Comparison of ENCODE assay signal across 35 cellular contexts in the genomic region with DNA sequence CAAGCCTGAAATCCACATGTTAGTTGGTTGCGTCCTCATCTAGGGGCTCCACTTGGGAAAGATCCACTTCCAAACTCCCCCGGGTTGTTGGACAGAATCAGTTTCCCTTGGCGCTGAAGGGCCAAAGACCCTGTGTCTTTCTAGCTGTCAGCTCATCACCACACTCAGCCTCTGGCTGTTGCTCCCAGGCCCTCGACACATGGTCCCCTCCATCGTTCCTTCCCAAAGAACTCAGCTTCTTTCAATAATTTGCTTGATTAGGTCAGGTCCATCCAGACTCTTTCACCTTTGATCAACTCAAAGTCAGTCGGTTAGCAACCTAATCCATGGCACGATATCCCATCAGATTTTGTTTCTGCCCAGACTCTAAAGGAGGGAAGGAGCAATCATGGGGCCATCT.
"Had no signal": no experiment of that assay in that cellular context is flagged by ENCODE, and none has a peak within 500 bp of the region (broad histone marks: within the 10 kb centered on the region; RNA-seq: fewer than 3 reads in every experiment).

No MANE protein-coding gene starts in this region.

- H3K27ac ChIP-seq: adrenal gland, body of pancreas, brain microvascular endothelial cell, breast epithelium, VCaP had no signal

- H3K9me3 Mint-ChIP-seq: activated CD4-positive, alpha-beta memory T cell treated with anti-CD3 and anti-CD28 coated beads for 36 hours; activated CD4-positive, alpha-beta T cell treated with anti-CD3 and anti-CD28 coated beads, Interleukin-2, amount 10 ng/mL, durations not matched to agents 24 days and 14 days; activated CD8-positive, alpha-beta T cell treated with anti-CD3 and anti-CD28 coated beads for 36 hours; activated naive CD4-positive, alpha-beta T cell treated with anti-CD3 and anti-CD28 coated beads for 36 hours; activated naive CD8-positive, alpha-beta T cell treated with anti-CD3 and anti-CD28 coated beads for 36 hours; activated T-cell treated with anti-CD3 and anti-CD28 coated beads, Interleukin-2, amount 50 U/mL, for 4 hours; activated T-helper 17 cell treated with anti-CD3 and anti-CD28 coated beads, Interleukin-2, amount 50 U/mL, for 72 hours; T-helper 2 cell treated with Interferon-gamma antibody and Interleukin-4, amounts not matched to agents 5 μg/mL and 100 μg/mL, for 36 hours had no signal

- H3K4me1 ChIP-seq: body of pancreas, breast epithelium had no signal

- DNase-seq: activated B cell treated with CpG ODN at 0.5 μM for 24 hours; activated CD4-positive, alpha-beta memory T cell treated with anti-CD3 and anti-CD28 coated beads for 36 hours; activated CD4-positive, alpha-beta T cell treated with anti-CD3 and anti-CD28 coated beads for 4 hours; activated CD4-positive, alpha-beta T cell treated with anti-CD3 and anti-CD28 coated beads, Interleukin-2, amount 10 ng/mL, durations not matched to agents 24 days and 14 days; activated CD4-positive, alpha-beta T cell treated with anti-CD3 and anti-CD28 coated beads, Interleukin-2, amount 50 U/mL, for 1 hour; activated CD4-positive, alpha-beta T cell treated with anti-CD3 and anti-CD28 coated beads, Interleukin-2, amount 50 U/mL, for 4 hours; activated CD4-positive, CD25-positive, alpha-beta regulatory T cell treated with anti-CD3 and anti-CD28 coated beads, Interleukin-2, amount 50 U/mL, for 72 hours; activated CD8-positive, alpha-beta memory T cell treated with anti-CD3 and anti-CD28 coated beads, Interleukin-2, amount 50 U/mL, for 4 hours; activated CD8-positive, alpha-beta T cell treated with anti-CD3 and anti-CD28 coated beads for 36 hours; activated effector memory CD4-positive, alpha-beta T cell treated with anti-CD3 and anti-CD28 coated beads, Interleukin-2, amount 50 U/mL, for 16 hours; activated gamma-delta T cell treated with Interleukin-2 at 50 U/mL for 16 hours; activated naive CD4-positive, alpha-beta T cell; activated naive CD4-positive, alpha-beta T cell treated with anti-CD3 and anti-CD28 coated beads for 36 hours; activated naive CD4-positive, alpha-beta T cell treated with anti-CD3 and anti-CD28 coated beads, Interleukin-2, amount 50 U/mL, for 16 hours; activated naive CD8-positive, alpha-beta T cell treated with anti-CD3 and anti-CD28 coated beads for 36 hours; activated T-cell treated with anti-CD3 and anti-CD28 coated beads for 4 hours; activated T-cell treated with anti-CD3 and anti-CD28 coated beads, Interleukin-2, amount 50 U/mL, for 1 hour; activated T-cell treated with anti-CD3 and anti-CD28 coated beads, Interleukin-2, amount 50 U/mL, for 4 hours; activated T-cell treated with anti-CD3 and anti-CD28 coated beads, Interleukin-2, amount 50 U/mL, for 72 hours; adrenal gland; amniotic stem cell; aorta; body of pancreas; brain microvascular endothelial cell; central memory CD4-positive, alpha-beta T cell; T-helper 1 cell; T-helper 2 cell; T-helper 9 cell had no signal

- H3K36me3 ChIP-seq: adrenal gland, brain microvascular endothelial cell, breast epithelium had no signal

- H3K36me3 Mint-ChIP-seq: activated CD4-positive, alpha-beta memory T cell treated with anti-CD3 and anti-CD28 coated beads for 36 hours; activated naive CD4-positive, alpha-beta T cell treated with anti-CD3 and anti-CD28 coated beads, Interleukin-2, amount 50 U/mL, for 72 hours; activated naive CD8-positive, alpha-beta T cell treated with anti-CD3 and anti-CD28 coated beads for 36 hours had no signal

- H3K27me3 ChIP-seq: adrenal gland, body of pancreas, breast epithelium had no signal

- H3K9me3 ChIP-seq: adrenal gland, body of pancreas, breast epithelium had no signal

- H3K4me3 Mint-ChIP-seq: activated B cell treated with CpG ODN at 0.5 μM for 24 hours; activated CD4-positive, alpha-beta memory T cell treated with anti-CD3 and anti-CD28 coated beads for 36 hours; activated CD4-positive, alpha-beta T cell treated with anti-CD3 and anti-CD28 coated beads, Interleukin-2, amount 10 ng/mL, durations not matched to agents 24 days and 14 days; activated CD8-positive, alpha-beta T cell treated with anti-CD3 and anti-CD28 coated beads for 36 hours; activated naive CD4-positive, alpha-beta T cell treated with anti-CD3 and anti-CD28 coated beads for 36 hours; activated naive CD8-positive, alpha-beta T cell treated with anti-CD3 and anti-CD28 coated beads for 36 hours; activated T-cell treated with anti-CD3 and anti-CD28 coated beads, Interleukin-2, amount 50 U/mL, for 4 hours; activated T-cell treated with anti-CD3 and anti-CD28 coated beads, Interleukin-2, amount 50 U/mL, for 72 hours; activated T-helper 1 cell treated with anti-CD3 and anti-CD28 coated beads, Interleukin-12 subunit alpha, Interleukin-12 subunit beta, Interleukin-2, Interleukin-4 antibody, amounts not matched to agents 30 ng/mL and 10 ng/mL and 1 ng/mL, durations not matched to agents 14 hours and 24 hours and 36 hours; activated T-helper 17 cell treated with anti-CD3 and anti-CD28 coated beads, Interleukin-2, amount 50 U/mL, for 72 hours; T-helper 1 cell treated with Interleukin-12 subunit alpha and Interleukin-12 subunit beta and Interleukin-4 antibody, amounts not matched to agents 30 μg/mL and 1 μg/mL, for 36 hours; T-helper 2 cell treated with Interferon-gamma antibody and Interleukin-4, amounts not matched to agents 5 μg/mL and 100 μg/mL, for 36 hours had no signal

- H3K4me1 Mint-ChIP-seq: activated B cell treated with CpG ODN at 0.5 μM for 24 hours; activated CD4-positive, alpha-beta T cell treated with anti-CD3 and anti-CD28 coated beads, Interleukin-2, amount 10 ng/mL, durations not matched to agents 24 days and 14 days; activated naive CD8-positive, alpha-beta T cell treated with anti-CD3 and anti-CD28 coated beads for 36 hours; activated T-helper 17 cell treated with anti-CD3 and anti-CD28 coated beads, Interleukin-2, amount 50 U/mL, for 72 hours had no signal

- H3K27ac Mint-ChIP-seq: activated B cell treated with CpG ODN at 0.5 μM for 24 hours; activated CD4-positive, alpha-beta memory T cell treated with anti-CD3 and anti-CD28 coated beads for 36 hours; activated CD4-positive, alpha-beta T cell treated with anti-CD3 and anti-CD28 coated beads, Interleukin-2, amount 10 ng/mL, durations not matched to agents 24 days and 14 days; activated CD8-positive, alpha-beta T cell treated with anti-CD3 and anti-CD28 coated beads for 36 hours; activated naive CD4-positive, alpha-beta T cell treated with anti-CD3 and anti-CD28 coated beads for 36 hours; activated naive CD4-positive, alpha-beta T cell treated with anti-CD3 and anti-CD28 coated beads, Interleukin-2, amount 50 U/mL, for 72 hours; activated naive CD8-positive, alpha-beta T cell treated with anti-CD3 and anti-CD28 coated beads for 36 hours; activated T-cell treated with anti-CD3 and anti-CD28 coated beads, Interleukin-2, amount 50 U/mL, for 72 hours; activated T-helper 1 cell treated with anti-CD3 and anti-CD28 coated beads, Interleukin-12 subunit alpha, Interleukin-12 subunit beta, Interleukin-2, Interleukin-4 antibody, amounts not matched to agents 30 ng/mL and 10 ng/mL and 1 ng/mL, durations not matched to agents 14 hours and 24 hours and 36 hours; activated T-helper 17 cell treated with anti-CD3 and anti-CD28 coated beads, Interleukin-2, amount 50 U/mL, for 72 hours; T-helper 1 cell treated with Interleukin-12 subunit alpha and Interleukin-12 subunit beta and Interleukin-4 antibody, amounts not matched to agents 30 μg/mL and 1 μg/mL, for 36 hours; T-helper 2 cell treated with Interferon-gamma antibody and Interleukin-4, amounts not matched to agents 5 μg/mL and 100 μg/mL, for 36 hours had no signal

- H3K4me3 ChIP-seq: adrenal gland, body of pancreas, breast epithelium had no signal

- H3K27me3 Mint-ChIP-seq: activated CD4-positive, alpha-beta T cell treated with anti-CD3 and anti-CD28 coated beads, Interleukin-2, amount 10 ng/mL, durations not matched to agents 24 days and 14 days had no signal
